In the genomic region with DNA sequence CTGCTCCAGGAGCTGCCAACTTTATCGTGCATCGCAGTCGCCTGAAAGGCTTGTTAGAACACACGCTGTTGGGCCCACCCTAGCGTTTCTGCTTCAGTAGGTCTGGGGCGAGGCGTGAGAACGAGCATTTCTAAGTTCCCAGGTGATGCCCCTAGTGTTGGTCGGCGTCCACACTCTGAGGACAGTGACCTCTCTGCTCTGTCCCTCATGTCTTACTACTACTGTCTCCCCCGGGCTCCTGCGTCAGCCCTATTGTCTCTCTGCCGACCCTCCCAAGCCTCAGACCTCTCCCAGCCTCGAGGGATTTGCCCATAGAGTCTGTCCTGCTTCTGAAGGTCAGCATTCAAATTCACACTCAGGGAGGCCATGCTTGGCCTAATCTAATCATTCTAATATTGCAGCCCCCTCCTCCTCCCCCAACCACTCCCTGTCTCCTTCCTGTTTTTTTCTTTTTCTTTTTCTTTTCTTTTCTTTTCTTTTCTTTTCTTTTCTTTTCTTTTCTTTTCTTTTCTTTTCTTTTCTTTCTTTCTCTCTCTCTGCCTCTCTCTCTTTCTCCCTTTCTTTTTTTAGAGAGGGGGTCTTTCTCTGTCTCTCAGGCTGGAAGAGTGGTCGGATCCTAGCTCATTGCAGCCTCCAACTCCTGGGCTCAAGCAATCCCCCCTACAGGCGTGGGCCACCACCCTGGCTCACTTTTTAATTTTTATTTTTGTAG, we compare ENCODE assay signal across 1 cellular context.
TF ChIP-seq lines count a peak whose summit lies in the region.

No MANE protein-coding gene starts in this region.

TF ChIP-seq in HepG2, 621 proteins besides CTCF, POLR2A, EP300 and RAD21 (continued from another document):
- TF ChIP-seq ZSCAN25 (CRISPR knock-in tag; IDR thresholded peaks at IDR 0.05) = no peak
- TF ChIP-seq, protein P1, sequence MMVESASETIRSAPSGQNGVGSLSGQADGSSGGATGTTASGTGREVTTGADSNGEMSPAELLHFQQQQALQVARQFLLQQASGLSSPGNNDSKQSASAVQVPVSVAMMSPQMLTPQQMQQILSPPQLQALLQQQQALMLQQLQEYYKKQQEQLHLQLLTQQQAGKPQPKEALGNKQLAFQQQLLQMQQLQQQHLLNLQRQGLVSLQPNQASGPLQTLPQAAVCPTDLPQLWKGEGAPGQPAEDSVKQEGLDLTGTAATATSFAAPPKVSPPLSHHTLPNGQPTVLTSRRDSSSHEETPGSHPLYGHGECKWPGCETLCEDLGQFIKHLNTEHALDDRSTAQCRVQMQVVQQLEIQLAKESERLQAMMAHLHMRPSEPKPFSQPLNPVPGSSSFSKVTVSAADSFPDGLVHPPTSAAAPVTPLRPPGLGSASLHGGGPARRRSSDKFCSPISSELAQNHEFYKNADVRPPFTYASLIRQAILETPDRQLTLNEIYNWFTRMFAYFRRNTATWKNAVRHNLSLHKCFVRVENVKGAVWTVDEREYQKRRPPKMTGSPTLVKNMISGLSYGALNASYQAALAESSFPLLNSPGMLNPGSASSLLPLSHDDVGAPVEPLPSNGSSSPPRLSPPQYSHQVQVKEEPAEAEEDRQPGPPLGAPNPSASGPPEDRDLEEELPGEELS (CRISPR knock-in tag; IDR thresholded peaks at IDR 0.05) = peak; percentile 16; the same call in 1 of the 2 replicates
- no peak for TF ChIP-seq ZNF543 (CRISPR knock-in tag; IDR thresholded peaks at IDR 0.05)
- no peak; the same call in 1 of the 2 replicates for TF ChIP-seq PITX1 (CRISPR knock-in tag; IDR thresholded peaks at IDR 0.05)
- TF ChIP-seq SAP130 (CRISPR knock-in tag; IDR thresholded peaks at IDR 0.05; ENCODE audit: low read depth) = peak; percentile 9; the same call in 1 of the 2 replicates
- TF ChIP-seq CEBPG (CRISPR knock-in tag; IDR thresholded peaks at IDR 0.05) = no peak
